16 cellular contexts compared by ENCODE assay signal in the genomic region with DNA sequence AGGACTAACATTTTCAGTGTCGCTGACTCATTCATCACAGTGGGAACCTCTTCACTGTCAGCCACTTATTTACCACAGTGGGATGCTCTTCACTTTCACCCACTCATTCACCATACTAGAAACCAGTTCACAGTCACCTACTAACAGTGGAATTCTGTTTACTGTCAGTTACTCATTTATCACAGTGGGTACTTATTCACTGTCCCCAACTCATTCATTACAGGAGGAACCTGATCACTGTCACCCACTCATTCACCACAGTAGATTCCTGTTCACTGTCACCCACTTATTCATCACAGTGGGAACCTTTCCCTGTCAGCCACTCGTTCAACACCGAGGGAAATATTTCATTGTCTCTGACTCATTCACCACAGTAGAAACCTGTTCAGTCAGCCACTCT. TPM values are rescaled to one million over a fixed set of nuclear protein-coding genes. Genes with fewer than 3 reads are reported as not detected.
DNase-seq lines count a peak whose midpoint lies in the region; ATAC-seq and TF ChIP-seq lines count a peak whose summit lies in the region.
"Had no signal": no experiment of that assay in that cellular context is flagged by ENCODE, and none has a peak within 500 bp of the region (broad histone marks: within the 10 kb centered on the region; RNA-seq: fewer than 3 reads in every experiment).

No MANE protein-coding gene starts in this region.

- peaks cover 51% of the 10 kb centered on the region for H3K27me3 Mint-ChIP-seq in activated T-cell treated with anti-CD3 and anti-CD28 coated beads, Interleukin-2, amount 50 U/mL, for 4 hours (ENCODE audit: low read depth)

- H3K27me3 ChIP-seq in mammary epithelial cell (ENCODE audit: insufficient read depth, low read length) (no peaks in the 10 kb centered on the region), breast epithelium (no peaks in the 10 kb centered on the region), foreskin keratinocyte (no peaks in the 10 kb centered on the region), heart left ventricle (peaks cover 0 to 7% (median 0%) of the 10 kb centered on the region in 9 donors)

- intact Hi-C loops in mammary epithelial cell (cut with micrococcal nuclease): no loop called here
- intact Hi-C loops in breast epithelium (cut with DNase I; ENCODE audit: low total_unique reads): no loop called here
- intact Hi-C loops in heart left ventricle (cut with DNase I): no loop called here

- H4K20me1 ChIP-seq in mammary epithelial cell (ENCODE audit: insufficient read depth, low read length): no peaks in the 10 kb centered on the region

- H3K9me3 ChIP-seq in mammary epithelial cell (replicated peaks; ENCODE audit: insufficient read depth, low read length) (peaks cover 14% of the 10 kb centered on the region), breast epithelium (peaks cover 4 to 7% of the 10 kb centered on the region in 2 donors), heart left ventricle (peaks cover 0 to 7% (median 0%) of the 10 kb centered on the region in 12 donors)

- in situ Hi-C loops in mammary epithelial cell (cut with MboI; ENCODE audit: low sequenced_read_pairs in 2 of 2): no loop called here

- CTCF ChIA-PET in mammary epithelial cell (lab: Charles Lee; ENCODE audit: low non-redundant PET): no interaction called here

- no peak for TF ChIP-seq POLR2A in breast epithelium (IDR thresholded peaks at IDR 0.05)
- no peak for TF ChIP-seq POLR2A in heart left ventricle (IDR thresholded peaks at IDR 0.05)

- no peaks in the 10 kb centered on the region for H3K36me3 ChIP-seq in mammary epithelial cell (ENCODE audit: insufficient read depth, low read length)
- no peaks in the 10 kb centered on the region for H3K36me3 ChIP-seq in breast epithelium
- no peaks in the 10 kb centered on the region for H3K36me3 ChIP-seq in heart left ventricle

- H3K9ac ChIP-seq in mammary epithelial cell (ENCODE audit: insufficient read depth, low read length): no peak overlapping the region

- no peak overlapping the region for H3K4me2 ChIP-seq in mammary epithelial cell (ENCODE audit: insufficient read depth, low read depth, low read length)
- H3K4me2 ChIP-seq: GM23338 had no signal

- no TSS peak for BruUV-seq in mammary epithelial cell (replicated peaks; lab: Mats Ljungman, UMichigan)

- DNase-seq in activated T-cell treated with anti-CD3 and anti-CD28 coated beads, Interleukin-2, amount 50 U/mL, for 4 hours: no peak
- DNase-seq in activated T-cell treated with anti-CD3 and anti-CD28 coated beads, Interleukin-2, amount 50 U/mL, for 48 hours: no peak
- peak; percentile 36 for DNase-seq in mammary epithelial cell
- DNase-seq in breast epithelium (ENCODE audit: low spot score in 2 of 2): no peak
- peak; percentile 4 to 23 for DNase-seq in foreskin keratinocyte
- no peak for DNase-seq in NCI-H1105 treated with DMSO at 0.1 percent for 48 hours (lab: John Stamatoyannopoulos, UW)
- no peak for DNase-seq in heart left ventricle
- DNase-seq: C1 segment of cervical spinal cord; Calu3; CD4-positive, alpha-beta T cell; DMS 273 treated with DMSO at 0.1 percent for 48 hours; H7 had no signal

- peak; percentile 44 to 49 for ATAC-seq in activated T-cell treated with anti-CD3 and anti-CD28 coated beads, Interleukin-2, amount 50 U/mL, for 4 hours
- no peak for ATAC-seq in foreskin keratinocyte
- no peak for ATAC-seq in heart left ventricle
- ATAC-seq: GM12878, GM23338 had no signal

- TF ChIP-seq CTCF in mammary epithelial cell (conservative IDR thresholded peaks at IDR 0.05 in 1 of 2, IDR thresholded peaks at IDR 0.05 in 1 of 2; ENCODE audit: extremely low read depth in 1 of 2, insufficient read depth in 1 of 2, low read depth in 1 of 2, low read length in 2 of 2): no peak
- no peak for TF ChIP-seq CTCF in breast epithelium (IDR thresholded peaks at IDR 0.05)
- no peak for TF ChIP-seq CTCF in foreskin keratinocyte (conservative IDR thresholded peaks at IDR 0.05)
- no peak for TF ChIP-seq CTCF in heart left ventricle (IDR thresholded peaks at IDR 0.05)

- H3K27ac ChIP-seq in mammary epithelial cell (ENCODE audit: insufficient read depth, low read depth, low read length) (no peak overlapping the region), breast epithelium (no peak overlapping the region), foreskin keratinocyte (no peak overlapping the region), heart left ventricle (no peak overlapping the region)
- H3K27ac ChIP-seq: HL-60 had no signal

- H3K4me1 ChIP-seq in mammary epithelial cell (ENCODE audit: insufficient read depth, low read length): no peaks in the 10 kb centered on the region
- H3K4me1 ChIP-seq in breast epithelium: no peaks in the 10 kb centered on the region
- no peaks in the 10 kb centered on the region for H3K4me1 ChIP-seq in foreskin keratinocyte
- no peaks in the 10 kb centered on the region for H3K4me1 ChIP-seq in heart left ventricle

- H3K4me3 Mint-ChIP-seq in activated T-cell treated with anti-CD3 and anti-CD28 coated beads, Interleukin-2, amount 50 U/mL, for 4 hours: no peak overlapping the region
- H3K4me3 Mint-ChIP-seq: B cell; CD4-positive, alpha-beta T cell; GM23338 had no signal

- H3K9me3 Mint-ChIP-seq in activated T-cell treated with anti-CD3 and anti-CD28 coated beads, Interleukin-2, amount 50 U/mL, for 4 hours: peaks cover 73% of the 10 kb centered on the region

- peaks cover 7% of the 10 kb centered on the region for H3K36me3 Mint-ChIP-seq in activated T-cell treated with anti-CD3 and anti-CD28 coated beads, Interleukin-2, amount 50 U/mL, for 4 hours (ENCODE audit: insufficient read depth)

- dilution Hi-C loops in mammary epithelial cell (cut with HindIII; ENCODE audit: low sequenced_read_pairs): no loop called here

- 48% methylated on average over 2 of the region's 3 CpGs for WGBS in mammary epithelial cell (ENCODE audit: low coverage, missing lambda C conversion rate)
- WGBS in heart left ventricle, 4 donors: 80 to 91% (median 84%) methylated on average over 3 of the region's 3 CpGs

- no peak overlapping the region for H2AFZ ChIP-seq in mammary epithelial cell (ENCODE audit: low read depth, low read length)
- H2AFZ ChIP-seq: GM23338 had no signal

- H3K79me2 ChIP-seq in mammary epithelial cell (ENCODE audit: insufficient read depth, low read length): no peaks in the 10 kb centered on the region

- H3K4me3 ChIP-seq in mammary epithelial cell (replicated peaks in 1 of 3; ENCODE audit: insufficient read depth in 1 of 3, low read depth in 2 of 3, low read length in 3 of 3): no peak overlapping the region
- no peak overlapping the region for H3K4me3 ChIP-seq in breast epithelium
- no peak overlapping the region for H3K4me3 ChIP-seq in heart left ventricle
- H3K4me3 ChIP-seq: GM12878, GM23338 had no signal

- H3K4me1 Mint-ChIP-seq in activated T-cell treated with anti-CD3 and anti-CD28 coated beads, Interleukin-2, amount 50 U/mL, for 4 hours (ENCODE audit: low read depth): peaks cover 1% of the 10 kb centered on the region
- H3K4me1 Mint-ChIP-seq: B cell, GM23338 had no signal

RNA-seq across cellular contexts. Expression of gene ZNF85, which starts 10.1 kb away (rescaled TPM):
- total RNA-seq in activated T-cell treated with anti-CD3 and anti-CD28 coated beads, Interleukin-2, amount 50 U/mL, for 4 hours: 10 to 100 TPM in 1 of 3 donors, 1 to 10 TPM in 2; 7.4 to 10.8 (median 8.2) TPM
- total RNA-seq in mammary epithelial cell: 10 to 100 TPM in 1 of 2 donors, 1 to 10 TPM in 1; 9.8 to 10.5 TPM
- polyA plus RNA-seq in mammary epithelial cell: 6.6 TPM
- 11.2 TPM for polyA minus RNA-seq in mammary epithelial cell
- total RNA-seq in breast epithelium: 10 to 100 TPM in 1 of 3 donors, 1 to 10 TPM in 2; 3.7 to 14.2 (median 9.2) TPM
- 8.2 and 8.9 TPM in 2 replicates for total RNA-seq in foreskin keratinocyte
- 3.9 and 4.6 TPM in 2 replicates for polyA plus RNA-seq in foreskin keratinocyte
- 1 to 10 TPM; 1.6 to 5.7 (median 2.7) TPM for total RNA-seq in heart left ventricle
- 1 to 10 TPM; 1.9 to 2.4 TPM for polyA plus RNA-seq in heart left ventricle
- total RNA-seq: H7 had no signal

Comparison
In these comparisons a context has a peak if more than half of its experiments do, and no peak if none do; other contexts are left out.
1. DNase-seq: peak in mammary epithelial cell (single experiment) and foreskin keratinocyte (2 of 2); none in activated T-cell treated with anti-CD3 and anti-CD28 coated beads, Interleukin-2, amount 50 U/mL, for 4 hours (single experiment), activated T-cell treated with anti-CD3 and anti-CD28 coated beads, Interleukin-2, amount 50 U/mL, for 48 hours (0 of 2), breast epithelium (0 of 2), NCI-H1105 treated with DMSO at 0.1 percent for 48 hours (single experiment) and heart left ventricle (0 of 5).
2. ATAC-seq: peak in activated T-cell treated with anti-CD3 and anti-CD28 coated beads, Interleukin-2, amount 50 U/mL, for 4 hours (2 of 2); none in foreskin keratinocyte (single experiment) and heart left ventricle (0 of 4).